32 cellular contexts compared by ENCODE assay signal in the genomic region with DNA sequence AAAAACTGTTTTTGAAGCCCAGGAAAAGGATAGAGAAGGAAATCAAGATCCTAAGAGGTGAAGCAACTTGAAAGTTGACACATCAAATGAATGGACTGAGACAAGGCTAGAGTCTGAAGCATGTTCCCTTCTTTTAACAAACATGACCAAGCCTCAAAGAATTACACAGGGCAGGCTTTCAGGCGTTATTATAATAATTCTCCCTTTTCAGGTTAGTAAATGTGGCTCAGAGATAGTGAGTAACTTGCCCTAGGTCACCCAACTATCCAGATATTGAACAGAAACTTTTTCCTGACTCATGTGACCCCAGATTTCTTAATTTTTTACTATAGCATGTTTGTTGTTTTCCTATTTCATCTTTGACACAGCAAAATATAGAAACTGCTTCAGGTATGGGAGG.
"Had no signal": no experiment of that assay in that cellular context is flagged by ENCODE, and none has a peak within 500 bp of the region (broad histone marks: within the 10 kb centered on the region; RNA-seq: fewer than 3 reads in every experiment).

No MANE protein-coding gene starts in this region.

- H3K9ac ChIP-seq: SK-N-SH had no signal

- H3K4me3 ChIP-seq: adrenal gland, Peyer's patch, SJSA1 had no signal

- H3K4me3 Mint-ChIP-seq: activated CD4-positive, alpha-beta T cell treated with anti-CD3 and anti-CD28 coated beads, Interleukin-2, amount 10 ng/mL, durations not matched to agents 24 days and 14 days; activated CD8-positive, alpha-beta T cell treated with anti-CD3 and anti-CD28 coated beads for 36 hours; activated naive CD4-positive, alpha-beta T cell treated with anti-CD3 and anti-CD28 coated beads for 36 hours; activated T-cell treated with anti-CD3 and anti-CD28 coated beads, Interleukin-2, amount 50 U/mL, for 4 hours; activated T-helper 1 cell treated with anti-CD3 and anti-CD28 coated beads, Interleukin-12 subunit alpha, Interleukin-12 subunit beta, Interleukin-2, Interleukin-4 antibody, amounts not matched to agents 30 ng/mL and 10 ng/mL and 1 ng/mL, durations not matched to agents 14 hours and 24 hours and 36 hours; T-helper 1 cell treated with Interleukin-12 subunit alpha and Interleukin-12 subunit beta and Interleukin-4 antibody, amounts not matched to agents 30 μg/mL and 1 μg/mL, for 36 hours; T-helper 2 cell treated with Interferon-gamma antibody and Interleukin-4, amounts not matched to agents 5 μg/mL and 100 μg/mL, for 36 hours had no signal

- H3K4me1 ChIP-seq: adrenal gland, Peyer's patch, SJSA1 had no signal

- H3K4me1 Mint-ChIP-seq: activated CD4-positive, alpha-beta T cell treated with anti-CD3 and anti-CD28 coated beads, Interleukin-2, amount 10 ng/mL, durations not matched to agents 24 days and 14 days had no signal

- H3K27me3 ChIP-seq: adrenal gland, Peyer's patch, SJSA1 had no signal

- H3K27ac ChIP-seq: adrenal gland, Peyer's patch, SJSA1 had no signal

- DNase-seq: activated CD4-positive, alpha-beta T cell treated with anti-CD3 and anti-CD28 coated beads, Interleukin-2, amount 10 ng/mL, durations not matched to agents 24 days and 14 days; activated CD4-positive, alpha-beta T cell treated with anti-CD3 and anti-CD28 coated beads, Interleukin-2, amount 50 U/mL, for 4 hours; activated CD8-positive, alpha-beta T cell treated with anti-CD3 and anti-CD28 coated beads for 36 hours; activated gamma-delta T cell treated with Interleukin-2 at 50 U/mL for 16 hours; activated naive CD4-positive, alpha-beta T cell treated with anti-CD3 and anti-CD28 coated beads for 36 hours; activated T-cell treated with anti-CD3 and anti-CD28 coated beads, Interleukin-2, amount 50 U/mL, for 4 hours; adrenal gland; anterior cingulate cortex; caudate nucleus; cerebellar nuclear complex; NCI-H1092 treated with DMSO at 0.1 percent for 48 hours; NCI-H1417; NCI-H146; NCI-H187; NCI-H2029 treated with DMSO at 0.1 percent for 48 hours; NCI-H2107; NCI-H2171; NCI-H510A; NCI-H526; NCI-H748 treated with DMSO at 0.1 percent for 48 hours; NK-92 treated with Interleukin-12 subunit alpha and Interleukin-12 subunit beta, amount 100 ng/mL, for 24 hours; PC-3; Peyer's patch; RPMI8226; SHP77 treated with DMSO at 0.1 percent for 48 hours; SK-N-SH had no signal

- ATAC-seq: activated CD8-positive, alpha-beta T cell treated with anti-CD3 and anti-CD28 coated beads for 36 hours; activated naive CD4-positive, alpha-beta T cell treated with anti-CD3 and anti-CD28 coated beads, Interleukin-2, amount 50 U/mL, for 72 hours; activated T-cell treated with anti-CD3 and anti-CD28 coated beads, Interleukin-2, amount 50 U/mL, for 4 hours; PC-3 had no signal

- H3K4me2 ChIP-seq: SK-N-SH had no signal

- H3K27me3 Mint-ChIP-seq: activated CD4-positive, alpha-beta T cell treated with anti-CD3 and anti-CD28 coated beads, Interleukin-2, amount 10 ng/mL, durations not matched to agents 24 days and 14 days; activated CD8-positive, alpha-beta T cell treated with anti-CD3 and anti-CD28 coated beads for 36 hours had no signal

- H3K27ac Mint-ChIP-seq: activated CD4-positive, alpha-beta T cell treated with anti-CD3 and anti-CD28 coated beads, Interleukin-2, amount 10 ng/mL, durations not matched to agents 24 days and 14 days; activated CD8-positive, alpha-beta T cell treated with anti-CD3 and anti-CD28 coated beads for 36 hours; activated naive CD4-positive, alpha-beta T cell treated with anti-CD3 and anti-CD28 coated beads for 36 hours; activated naive CD4-positive, alpha-beta T cell treated with anti-CD3 and anti-CD28 coated beads, Interleukin-2, amount 50 U/mL, for 72 hours; activated T-helper 1 cell treated with anti-CD3 and anti-CD28 coated beads, Interleukin-12 subunit alpha, Interleukin-12 subunit beta, Interleukin-2, Interleukin-4 antibody, amounts not matched to agents 30 ng/mL and 10 ng/mL and 1 ng/mL, durations not matched to agents 14 hours and 24 hours and 36 hours; T-helper 1 cell treated with Interleukin-12 subunit alpha and Interleukin-12 subunit beta and Interleukin-4 antibody, amounts not matched to agents 30 μg/mL and 1 μg/mL, for 36 hours; T-helper 2 cell treated with Interferon-gamma antibody and Interleukin-4, amounts not matched to agents 5 μg/mL and 100 μg/mL, for 36 hours had no signal

- H3K9me3 ChIP-seq: adrenal gland, Peyer's patch, SJSA1, SK-N-SH had no signal

- H3K9me3 Mint-ChIP-seq: activated CD4-positive, alpha-beta T cell treated with anti-CD3 and anti-CD28 coated beads, Interleukin-2, amount 10 ng/mL, durations not matched to agents 24 days and 14 days; activated CD8-positive, alpha-beta T cell treated with anti-CD3 and anti-CD28 coated beads for 36 hours; activated naive CD4-positive, alpha-beta T cell treated with anti-CD3 and anti-CD28 coated beads for 36 hours; activated naive CD4-positive, alpha-beta T cell treated with anti-CD3 and anti-CD28 coated beads, Interleukin-2, amount 50 U/mL, for 72 hours; activated T-cell treated with anti-CD3 and anti-CD28 coated beads, Interleukin-2, amount 50 U/mL, for 4 hours; T-helper 1 cell treated with Interleukin-12 subunit alpha and Interleukin-12 subunit beta and Interleukin-4 antibody, amounts not matched to agents 30 μg/mL and 1 μg/mL, for 36 hours; T-helper 2 cell treated with Interferon-gamma antibody and Interleukin-4, amounts not matched to agents 5 μg/mL and 100 μg/mL, for 36 hours had no signal

- H3K36me3 Mint-ChIP-seq: activated naive CD4-positive, alpha-beta T cell treated with anti-CD3 and anti-CD28 coated beads, Interleukin-2, amount 50 U/mL, for 72 hours had no signal

- FAIRE-seq: TTC549 had no signal

- H3K36me3 ChIP-seq: adrenal gland, Peyer's patch, SJSA1 had no signal
